In the genomic region with DNA sequence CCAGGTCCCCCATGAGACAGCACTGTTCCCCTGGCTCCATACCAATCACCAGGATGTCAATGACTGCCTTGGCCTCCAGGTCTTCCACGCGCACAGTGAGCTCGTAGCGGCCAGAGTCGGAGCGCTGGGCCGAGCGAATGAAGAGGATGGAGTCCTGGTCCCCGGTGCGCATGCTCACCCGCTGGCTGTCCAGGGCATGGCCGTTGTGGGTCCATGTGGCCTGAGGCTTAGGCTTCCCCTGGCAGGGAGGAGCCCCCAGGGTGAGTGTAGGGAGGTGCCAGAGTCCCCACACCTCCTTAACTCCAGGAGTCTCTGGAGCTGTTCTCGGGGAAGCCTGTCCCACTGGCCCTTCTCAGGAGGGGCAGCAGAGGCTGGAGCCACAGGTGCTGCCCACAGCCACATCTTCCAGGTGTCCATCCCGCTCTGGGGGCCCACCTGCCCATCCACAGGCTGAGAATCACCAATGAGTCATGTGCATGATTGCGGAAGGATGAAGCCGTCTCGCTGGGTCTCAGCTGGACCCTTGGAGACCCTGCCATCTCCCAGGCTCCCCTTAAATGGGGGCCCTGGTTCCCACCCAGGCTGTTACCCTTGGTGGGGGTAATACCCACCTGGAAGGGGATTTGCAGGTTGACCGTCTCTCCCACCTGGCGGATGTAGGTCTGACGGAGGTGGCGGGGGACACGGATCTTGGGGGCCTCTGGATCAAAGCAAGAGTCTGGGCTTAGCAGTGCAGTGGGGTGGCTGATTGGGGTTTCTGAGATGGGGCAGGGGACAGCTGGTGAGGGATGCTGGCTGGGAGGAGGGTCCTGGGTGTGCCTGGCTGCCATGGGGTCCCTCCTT, we compare ENCODE assay signal across 14 cellular contexts. TPM values are rescaled to one million over a fixed set of nuclear protein-coding genes. Genes with fewer than 3 reads are reported as not detected.
A peak's percentile ranks its signal among the peaks of the same experiment; 100 is the strongest.
DNase-seq lines count a peak whose midpoint lies in the region; ATAC-seq and TF ChIP-seq lines count a peak whose summit lies in the region.
"Had no signal": no experiment of that assay in that cellular context is flagged by ENCODE, and none has a peak within 500 bp of the region (broad histone marks: within the 10 kb centered on the region; RNA-seq: fewer than 3 reads in every experiment).

No MANE protein-coding gene starts in this region.

- DNase-seq in cardiac septum (ENCODE audit: low spot score) (peak; percentile 49), right atrium auricular region (ENCODE audit: low spot score) (no peak), mesenchymal stem cell (no peak), psoas muscle (no peak), immature natural killer cell (no peak), NCI-H524 treated with DMSO at 0.1 percent for 48 hours (lab: John Stamatoyannopoulos, UW) (no peak), tibial nerve (ENCODE audit: low spot score in 2 of 2) (no peak), osteocyte (ENCODE audit: extremely low spot score, unreplicated experiment) (no peak)
- DNase-seq: GF-D8, SIG-M5 had no signal

- TF ChIP-seq CTCF in right atrium auricular region (IDR thresholded peaks at IDR 0.05) (no peak), psoas muscle (IDR thresholded peaks at IDR 0.05) (no peak), tibial nerve (IDR thresholded peaks at IDR 0.05) (no peak), osteocyte (IDR thresholded peaks at IDR 0.05) (no peak)

- H2BK5ac ChIP-seq in mesenchymal stem cell (ENCODE audit: low read depth, low read length, poor library complexity, severe bottlenecking), result peak overlapping the region; percentile 67

- H3K27me3 ChIP-seq in right atrium auricular region (no peaks in the 10 kb centered on the region), mesenchymal stem cell (ENCODE audit: control insufficient read depth in 1 of 2, insufficient read depth in 1 of 2, low read length in 2 of 2) (no peaks in the 10 kb centered on the region), psoas muscle (ENCODE audit: insufficient read depth in 3 of 3, low read length in 2 of 3) (no peaks in the 10 kb centered on the region), tibial nerve (no peaks in the 10 kb centered on the region)

- H3K79me1 ChIP-seq in mesenchymal stem cell (replicated peaks; ENCODE audit: low read length, poor library complexity, severe bottlenecking), result peaks cover 10% of the 10 kb centered on the region

- H2BK12ac ChIP-seq in mesenchymal stem cell (ENCODE audit: low read length in 2 of 2), result no peak overlapping the region

- H3K4me1 Mint-ChIP-seq in immature natural killer cell (no peaks in the 10 kb centered on the region), osteocyte (ENCODE audit: unreplicated experiment) (no peaks in the 10 kb centered on the region)

- H2BK15ac ChIP-seq in mesenchymal stem cell (ENCODE audit: low read depth, poor library complexity, severe bottlenecking), result no peak overlapping the region

- no peak overlapping the region for H2AFZ ChIP-seq in mesenchymal stem cell (ENCODE audit: low read depth, low read length)

- no peak overlapping the region for H3K4me3 Mint-ChIP-seq in immature natural killer cell
- H3K4me3 Mint-ChIP-seq in osteocyte (ENCODE audit: unreplicated experiment), result no peak overlapping the region

- no peaks in the 10 kb centered on the region for H3K36me3 Mint-ChIP-seq in immature natural killer cell
- H3K36me3 Mint-ChIP-seq in osteocyte (ENCODE audit: unreplicated experiment), result no peaks in the 10 kb centered on the region

- H3K27ac ChIP-seq in right atrium auricular region, result no peak overlapping the region
- H3K27ac ChIP-seq in mesenchymal stem cell (ENCODE audit: low read length, poor library complexity, severe bottlenecking), result no peak overlapping the region
- H3K27ac ChIP-seq in psoas muscle, result peak overlapping the region; percentile 89
- no peak overlapping the region for H3K27ac ChIP-seq in tibial nerve

- H3K9me3 Mint-ChIP-seq in immature natural killer cell (no peaks in the 10 kb centered on the region), osteocyte (ENCODE audit: unreplicated experiment) (no peaks in the 10 kb centered on the region)

- H2BK120ac ChIP-seq in mesenchymal stem cell (ENCODE audit: low read depth, low read length), result peak overlapping the region; percentile 12

- TF ChIP-seq POLR2A in tibial nerve (IDR thresholded peaks at IDR 0.05), result no peak

- no peak overlapping the region for H3K23ac ChIP-seq in mesenchymal stem cell (ENCODE audit: low read length in 2 of 2)

- H3K9me3 ChIP-seq in right atrium auricular region (no peaks in the 10 kb centered on the region), mesenchymal stem cell (ENCODE audit: control insufficient read depth, low read length) (no peaks in the 10 kb centered on the region), psoas muscle (no peaks in the 10 kb centered on the region), tibial nerve (no peaks in the 10 kb centered on the region)

- H3K27me3 Mint-ChIP-seq in immature natural killer cell (ENCODE audit: low read depth in 3 of 3) (peaks cover 0 to 2% (median 1%) of the 10 kb centered on the region in 3 donors), osteocyte (ENCODE audit: unreplicated experiment) (peaks cover 4% of the 10 kb centered on the region)

- H3K27ac Mint-ChIP-seq in immature natural killer cell (no peak overlapping the region), osteocyte (ENCODE audit: unreplicated experiment) (no peak overlapping the region)

- H4K8ac ChIP-seq in mesenchymal stem cell (ENCODE audit: low read length), result no peak overlapping the region

- no peak overlapping the region for H3K4me3 ChIP-seq in right atrium auricular region
- no peak overlapping the region for H3K4me3 ChIP-seq in mesenchymal stem cell (ENCODE audit: insufficient read depth in 1 of 2, low read depth in 1 of 2, low read length in 2 of 2)
- no peak overlapping the region for H3K4me3 ChIP-seq in psoas muscle
- no peak overlapping the region for H3K4me3 ChIP-seq in tibial nerve

- intact Hi-C loops in cardiac septum (cut with DNase I), result loop anchor here (1.0 kb wide), 2 partner anchors 53 to 132 kb away; no protein-coding TSS in a partner anchor
- intact Hi-C loops in psoas muscle (cut with DNase I), result loop anchor here (1.0 to 5.0 kb wide), 6 partner anchors 45 to 132 kb away; a partner anchor contains a TSS

- no peak for ATAC-seq in psoas muscle

- no peak overlapping the region for H3K9ac ChIP-seq in mesenchymal stem cell (ENCODE audit: low read length)

- peak overlapping the region in 1 of 2 experiments; percentile 37 for H3K18ac ChIP-seq in mesenchymal stem cell (ENCODE audit: low read depth in 1 of 2, low read length in 2 of 2)

- H3K36me3 ChIP-seq in right atrium auricular region (no peaks in the 10 kb centered on the region), mesenchymal stem cell (ENCODE audit: control insufficient read depth in 1 of 2, insufficient read depth in 2 of 2, low read depth in 1 of 2, low read length in 2 of 2) (peaks cover 0 to 36% of the 10 kb centered on the region in 2 experiments), psoas muscle (ENCODE audit: insufficient read depth in 1 of 2, low read depth in 1 of 2) (peaks cover 0 to 16% of the 10 kb centered on the region in 2 donors), tibial nerve (no peaks in the 10 kb centered on the region)

- H4K91ac ChIP-seq in mesenchymal stem cell (ENCODE audit: low read length), result peak overlapping the region; percentile 45

- H3K14ac ChIP-seq in mesenchymal stem cell (ENCODE audit: low read length in 2 of 2), result no peak overlapping the region

- TF ChIP-seq EP300 in tibial nerve (IDR thresholded peaks at IDR 0.05), result no peak

- H2AK5ac ChIP-seq in mesenchymal stem cell (ENCODE audit: low read length, severe bottlenecking), result peak overlapping the region; percentile 32

- H3K4me2 ChIP-seq in mesenchymal stem cell (ENCODE audit: low read length, poor library complexity, severe bottlenecking), result no peak overlapping the region

- 96% methylated on average over 20 of the region's 22 CpGs for WGBS in mesenchymal stem cell
- WGBS in psoas muscle, 3 donors, result 94 to 96% (median 96%) methylated on average over 22 of the region's 22 CpGs
- 89 to 95% methylated on average over 17 to 20 of the region's 22 CpGs for WGBS in tibial nerve, 2 donors

- H3K4ac ChIP-seq in mesenchymal stem cell (ENCODE audit: low read depth in 1 of 2, low read length in 2 of 2), result no peak overlapping the region

- H3K4me1 ChIP-seq in right atrium auricular region (peaks cover 0 to 19% of the 10 kb centered on the region in 2 donors), mesenchymal stem cell (ENCODE audit: control insufficient read depth, insufficient read depth, low read depth, low read length) (peaks cover 41% of the 10 kb centered on the region), psoas muscle (peaks cover 37% of the 10 kb centered on the region), tibial nerve (peaks cover 0 to 4% (median 0%) of the 10 kb centered on the region in 4 donors)

RNA-seq across cellular contexts. Expression of a gene that starts 4.1 kb away (rescaled TPM):
- total RNA-seq in cardiac septum (not detected), right atrium auricular region (not detected), psoas muscle (100 to 1,000 TPM in 3 of 4 donors, 10 to 100 TPM in 1; 18.0 to 882 (median 334) TPM), tibial nerve (not detected), osteocyte (not detected in 2 replicates)
- 0.58 TPM for polyA plus RNA-seq in mesenchymal stem cell (2013, experiment 1 of 2)
- 0.75 TPM for polyA plus RNA-seq in mesenchymal stem cell (2013, experiment 2 of 2)
- polyA plus RNA-seq in psoas muscle (10 to 100 TPM; 20.6 to 39.1 (median 33.4) TPM), immature natural killer cell (not detected)
- total RNA-seq: OCI-LY7 had no signal
- polyA plus RNA-seq: BJ had no signal

RNA-seq across cellular contexts. Expression of a gene that starts 14.9 kb away (rescaled TPM):
- total RNA-seq in cardiac septum, result 7.4 TPM
- total RNA-seq in right atrium auricular region, result 1 to 10 TPM in 1 of 2 donors, under 1 TPM in 1; 0.85 to 9.4 TPM
- polyA plus RNA-seq in mesenchymal stem cell (2013, experiment 1 of 2), result 2.1 TPM
- 2.4 TPM for polyA plus RNA-seq in mesenchymal stem cell (2013, experiment 2 of 2)
- total RNA-seq in psoas muscle, result 100 to 1,000 TPM in 1 of 4 donors, 10 to 100 TPM in 1, 1 to 10 TPM in 2; 1.7 to 156 (median 37.0) TPM
- 10 to 100 TPM in 1 of 3 donors, 1 to 10 TPM in 2; 8.4 to 11.1 (median 9.9) TPM for polyA plus RNA-seq in psoas muscle
- polyA plus RNA-seq in immature natural killer cell, result not detected
- total RNA-seq in tibial nerve, result 100 to 1,000 TPM in 1 of 4 donors, 10 to 100 TPM in 1, 1 to 10 TPM in 1, not detected in 1; 5.0 to 150 (median 18.8) TPM
- not detected in 2 replicates for total RNA-seq in osteocyte
- total RNA-seq: OCI-LY7, RPMI7951 had no signal

RNA-seq across cellular contexts. Expression of a gene that starts 44.0 kb away (rescaled TPM):
- total RNA-seq in cardiac septum, result 12.1 TPM
- 10 to 100 TPM in 1 of 2 donors, 1 to 10 TPM in 1; 9.4 to 15.1 TPM for total RNA-seq in right atrium auricular region
- 8.4 TPM for polyA plus RNA-seq in mesenchymal stem cell (2013, experiment 1 of 2)
- polyA plus RNA-seq in mesenchymal stem cell (2013, experiment 2 of 2), result 9.3 TPM
- 10 to 100 TPM in 1 of 4 donors, 1 to 10 TPM in 3; 1.2 to 10.4 (median 6.1) TPM for total RNA-seq in psoas muscle
- 1 to 10 TPM; 1.1 to 1.8 (median 1.3) TPM for polyA plus RNA-seq in psoas muscle
- 1 to 10 TPM in 1 of 3 donors, under 1 TPM in 1, not detected in 1; 0.18 to 3.7 TPM for polyA plus RNA-seq in immature natural killer cell
- total RNA-seq in tibial nerve, result 1 to 10 TPM in 2 of 4 donors, under 1 TPM in 2; 0.30 to 2.2 (median 0.96) TPM
- 0.21 and 0.26 TPM in 2 replicates for total RNA-seq in osteocyte
- total RNA-seq: OCI-LY7 had no signal

RNA-seq across cellular contexts. Expression of a gene that starts 57.9 kb away (rescaled TPM):
- total RNA-seq in cardiac septum, result not detected
- total RNA-seq in right atrium auricular region, result not detected
- under 0.01 TPM for polyA plus RNA-seq in mesenchymal stem cell (2013, experiment 1 of 2)
- not detected for polyA plus RNA-seq in mesenchymal stem cell (2013, experiment 2 of 2)
- under 1 TPM in 2 of 4 donors, not detected in 2; 0.08 to 0.27 TPM for total RNA-seq in psoas muscle
- polyA plus RNA-seq in psoas muscle, result under 1 TPM in 2 of 3 donors, not detected in 1; 0.04 to 0.10 TPM
- not detected for polyA plus RNA-seq in immature natural killer cell
- total RNA-seq in tibial nerve, result under 1 TPM in 2 of 4 donors, not detected in 2; 0.39 to 0.42 TPM
- total RNA-seq in osteocyte, result not detected in 2 replicates
- total RNA-seq: A172, RPMI7951 had no signal
- polyA plus RNA-seq: BJ had no signal

Comparison
In these comparisons a context has a peak if more than half of its experiments do, and no peak if none do; other contexts are left out.
1. RNA of a gene that starts 4.1 kb away (total RNA-seq): 18.0 to 882 TPM in psoas muscle; not detected in cardiac septum (single experiment), not detected in right atrium auricular region, not detected in tibial nerve and not detected in osteocyte; every median in the first group is over 10 times any median in the second.